Comparison of ENCODE assay signal across 7 cellular contexts in genomic region chr15:77634266-77634962, GRCh38. TPM values are rescaled to one million over a fixed set of nuclear protein-coding genes. Genes with fewer than 3 reads are reported as not detected.
DNase-seq lines count a peak whose midpoint lies in the region; TF ChIP-seq lines count a peak whose summit lies in the region.

No MANE protein-coding gene starts in this region.

- H3K4me2 ChIP-seq in mesenchymal stem cell (ENCODE audit: low read length, poor library complexity, severe bottlenecking), result no peak overlapping the region

- no peak overlapping the region for H3K27ac ChIP-seq in mesenchymal stem cell (ENCODE audit: low read length, poor library complexity, severe bottlenecking)

- H3K9ac ChIP-seq in mesenchymal stem cell (ENCODE audit: low read length), result no peak overlapping the region

- peaks cover 85 to 89% of the 10 kb centered on the region in 2 experiments for H3K27me3 ChIP-seq in mesenchymal stem cell (ENCODE audit: control insufficient read depth in 1 of 2, insufficient read depth in 1 of 2, low read length in 2 of 2)

- H3K4ac ChIP-seq in mesenchymal stem cell (ENCODE audit: low read depth in 1 of 2, low read length in 2 of 2), result no peak overlapping the region

- H4K8ac ChIP-seq in mesenchymal stem cell (ENCODE audit: low read length), result no peak overlapping the region

- no peak overlapping the region for H2BK15ac ChIP-seq in mesenchymal stem cell (ENCODE audit: low read depth, poor library complexity, severe bottlenecking)

- no peak overlapping the region for H2AK5ac ChIP-seq in mesenchymal stem cell (ENCODE audit: low read length, severe bottlenecking)

- no peaks in the 10 kb centered on the region for H3K9me3 ChIP-seq in mesenchymal stem cell (ENCODE audit: control insufficient read depth, low read length)

- no peak overlapping the region for H3K27ac Mint-ChIP-seq in activated CD4-positive, alpha-beta T cell treated with anti-CD3 and anti-CD28 coated beads, Interleukin-2, amount 10 ng/mL, durations not matched to agents 7 days and 5 days

- H3K27me3 Mint-ChIP-seq in activated CD4-positive, alpha-beta T cell treated with anti-CD3 and anti-CD28 coated beads, Interleukin-2, amount 10 ng/mL, durations not matched to agents 7 days and 5 days, result peaks cover 44% of the 10 kb centered on the region

- no peak overlapping the region for H3K18ac ChIP-seq in mesenchymal stem cell (ENCODE audit: low read depth in 1 of 2, low read length in 2 of 2)

- no peak overlapping the region for H2BK5ac ChIP-seq in mesenchymal stem cell (ENCODE audit: low read depth, low read length, poor library complexity, severe bottlenecking)

- H3K36me3 ChIP-seq in mesenchymal stem cell (ENCODE audit: control insufficient read depth in 1 of 2, insufficient read depth in 2 of 2, low read depth in 1 of 2, low read length in 2 of 2), result no peaks in the 10 kb centered on the region

- H3K79me1 ChIP-seq in mesenchymal stem cell (replicated peaks; ENCODE audit: low read length, poor library complexity, severe bottlenecking), result no peaks in the 10 kb centered on the region

- no peaks in the 10 kb centered on the region for H3K9me3 Mint-ChIP-seq in activated CD4-positive, alpha-beta T cell treated with anti-CD3 and anti-CD28 coated beads, Interleukin-2, amount 10 ng/mL, durations not matched to agents 7 days and 5 days

- H3K4me1 ChIP-seq in mesenchymal stem cell (ENCODE audit: control insufficient read depth, insufficient read depth, low read depth, low read length), result peaks cover 13% of the 10 kb centered on the region

- H3K36me3 Mint-ChIP-seq in activated CD4-positive, alpha-beta T cell treated with anti-CD3 and anti-CD28 coated beads, Interleukin-2, amount 10 ng/mL, durations not matched to agents 7 days and 5 days (ENCODE audit: low read depth), result no peaks in the 10 kb centered on the region

- H3K23ac ChIP-seq in mesenchymal stem cell (ENCODE audit: low read length in 2 of 2), result no peak overlapping the region

- CTCF ChIA-PET in activated CD4-positive, alpha-beta T cell treated with anti-CD3 and anti-CD28 coated beads, Interleukin-2, amount 10 ng/mL, durations not matched to agents 7 days and 5 days (lab: Charles Lee), result interaction anchor here (0.6 to 1.7 kb wide), 10 partner anchors 10 to 1551 kb away, joined by 3 to 6 read pairs (median 4); no protein-coding TSS in a partner anchor

- H2BK12ac ChIP-seq in mesenchymal stem cell (ENCODE audit: low read length in 2 of 2), result no peak overlapping the region

- no peak overlapping the region for H4K91ac ChIP-seq in mesenchymal stem cell (ENCODE audit: low read length)

- peaks cover 7% of the 10 kb centered on the region for H3K4me1 Mint-ChIP-seq in activated CD4-positive, alpha-beta T cell treated with anti-CD3 and anti-CD28 coated beads, Interleukin-2, amount 10 ng/mL, durations not matched to agents 7 days and 5 days

- no peak overlapping the region for H2BK120ac ChIP-seq in mesenchymal stem cell (ENCODE audit: low read depth, low read length)

- TF ChIP-seq CTCF in GM12872 (IDR thresholded peaks at IDR 0.05; ENCODE audit: insufficient read depth, low read depth, low read length), result peak; percentile 79

- H2AFZ ChIP-seq in mesenchymal stem cell (ENCODE audit: low read depth, low read length), result no peak overlapping the region

- no peak overlapping the region for H3K4me3 ChIP-seq in mesenchymal stem cell (ENCODE audit: insufficient read depth in 1 of 2, low read depth in 1 of 2, low read length in 2 of 2)

- no peak overlapping the region for H3K14ac ChIP-seq in mesenchymal stem cell (ENCODE audit: low read length in 2 of 2)

- peak; percentile 53 for DNase-seq in NCI-H1436 (lab: John Stamatoyannopoulos, UW)
- DNase-seq in activated CD4-positive, alpha-beta T cell treated with anti-CD3 and anti-CD28 coated beads, Interleukin-2, amount 10 ng/mL, durations not matched to agents 7 days and 5 days, result peak; percentile 66
- peak; percentile 87 for DNase-seq in ecto neural progenitor cell (ENCODE audit: low spot score)
- DNase-seq in mesenchymal stem cell, result peak; percentile 51
- peak; percentile 41 for DNase-seq in stimulated activated CD8-positive, alpha-beta memory T cell treated with anti-CD3 and anti-CD28 coated beads, Interleukin-7, amount 100 ng/mL, for 24 hours (ENCODE audit: low read depth)
- no peak for DNase-seq in NCI-H2107 (lab: John Stamatoyannopoulos, UW)

- POLR2A ChIA-PET in activated CD4-positive, alpha-beta T cell treated with anti-CD3 and anti-CD28 coated beads, Interleukin-2, amount 10 ng/mL, durations not matched to agents 7 days and 5 days (lab: Charles Lee), result no interaction called here

- 6% methylated on average over 26 of the region's 34 CpGs for WGBS in mesenchymal stem cell

- no peak overlapping the region for H3K4me3 Mint-ChIP-seq in activated CD4-positive, alpha-beta T cell treated with anti-CD3 and anti-CD28 coated beads, Interleukin-2, amount 10 ng/mL, durations not matched to agents 7 days and 5 days

RNA-seq across cellular contexts. Expression of gene LINGO1, which starts 1.7 kb away (rescaled TPM):
- not detected for total RNA-seq in activated CD4-positive, alpha-beta T cell treated with anti-CD3 and anti-CD28 coated beads, Interleukin-2, amount 10 ng/mL, durations not matched to agents 7 days and 5 days
- polyA plus RNA-seq in mesenchymal stem cell (2013, experiment 1 of 2), result 1.9 TPM
- 1.7 TPM for polyA plus RNA-seq in mesenchymal stem cell (2013, experiment 2 of 2)
